ENCODE assay signal across 8 cellular contexts in the genomic region with DNA sequence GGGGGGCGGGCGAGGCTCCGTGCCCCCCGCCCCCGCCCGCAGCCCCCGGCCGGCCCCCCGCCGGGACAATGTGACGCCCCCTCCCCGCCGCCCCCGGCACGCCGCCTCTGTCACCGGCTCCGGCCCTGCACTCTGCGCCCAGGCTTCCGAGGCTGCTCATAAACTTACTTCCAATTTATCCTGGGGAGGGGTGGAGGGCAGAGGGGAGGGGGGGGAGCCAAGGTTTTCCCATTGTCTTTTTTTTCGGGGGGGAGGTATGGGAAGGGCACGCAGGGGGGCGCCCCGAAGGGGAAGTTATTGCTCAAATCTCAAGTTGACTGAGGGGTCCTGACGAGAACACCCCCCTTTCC. TPM values are rescaled to one million over a fixed set of nuclear protein-coding genes. Genes with fewer than 3 reads are reported as not detected.
DNase-seq lines count a peak whose midpoint lies in the region; ATAC-seq and TF ChIP-seq lines count a peak whose summit lies in the region.

No MANE protein-coding gene starts in this region.

- H3K4me3 Mint-ChIP-seq in activated naive CD4-positive, alpha-beta T cell treated with anti-CD3 and anti-CD28 coated beads for 36 hours = peak overlapping the region; percentile 93
- H3K4me3 Mint-ChIP-seq in activated CD8-positive, alpha-beta T cell treated with anti-CD3 and anti-CD28 coated beads, Interleukin-2, amount 10 ng/mL, durations not matched to agents 7 days and 5 days = peak overlapping the region; percentile 86

- intact Hi-C loops in activated naive CD4-positive, alpha-beta T cell treated with anti-CD3 and anti-CD28 coated beads for 36 hours (cut with micrococcal nuclease) = loop anchor here (1.0 to 10.0 kb wide), 5 partner anchors 226 to 580 kb away; partner anchors contain the start of genes ARHGAP1, ATG13, DGKZ and HARBI1
- intact Hi-C loops in Right ventricle myocardium superior (cut with DNase I) = loop anchor here (10.0 kb wide), 1 partner anchor 114 kb away; no protein-coding TSS in a partner anchor

- peak overlapping the region; percentile 95 for H3K27ac Mint-ChIP-seq in activated naive CD4-positive, alpha-beta T cell treated with anti-CD3 and anti-CD28 coated beads for 36 hours
- H3K27ac Mint-ChIP-seq in activated CD8-positive, alpha-beta T cell treated with anti-CD3 and anti-CD28 coated beads, Interleukin-2, amount 10 ng/mL, durations not matched to agents 7 days and 5 days = peak overlapping the region; percentile 91

- peaks cover 48% of the 10 kb centered on the region for H3K4me1 Mint-ChIP-seq in activated naive CD4-positive, alpha-beta T cell treated with anti-CD3 and anti-CD28 coated beads for 36 hours (ENCODE audit: low read depth)
- peaks cover 41% of the 10 kb centered on the region for H3K4me1 Mint-ChIP-seq in activated CD8-positive, alpha-beta T cell treated with anti-CD3 and anti-CD28 coated beads, Interleukin-2, amount 10 ng/mL, durations not matched to agents 7 days and 5 days (ENCODE audit: low read depth)

- no peak for TF ChIP-seq CTCF in retinal pigment epithelial cell (conservative IDR thresholded peaks at IDR 0.05; ENCODE audit: low read depth, low read length)

- peaks cover 1% of the 10 kb centered on the region for H3K36me3 Mint-ChIP-seq in activated naive CD4-positive, alpha-beta T cell treated with anti-CD3 and anti-CD28 coated beads for 36 hours (ENCODE audit: low read depth)
- H3K36me3 Mint-ChIP-seq in activated CD8-positive, alpha-beta T cell treated with anti-CD3 and anti-CD28 coated beads, Interleukin-2, amount 10 ng/mL, durations not matched to agents 7 days and 5 days (ENCODE audit: low read depth) = peaks cover 2% of the 10 kb centered on the region

- no peaks in the 10 kb centered on the region for H3K9me3 Mint-ChIP-seq in activated naive CD4-positive, alpha-beta T cell treated with anti-CD3 and anti-CD28 coated beads for 36 hours
- H3K9me3 Mint-ChIP-seq in activated CD8-positive, alpha-beta T cell treated with anti-CD3 and anti-CD28 coated beads, Interleukin-2, amount 10 ng/mL, durations not matched to agents 7 days and 5 days (ENCODE audit: insufficient read depth) = no peaks in the 10 kb centered on the region

- POLR2A ChIA-PET in activated CD8-positive, alpha-beta T cell treated with anti-CD3 and anti-CD28 coated beads, Interleukin-2, amount 10 ng/mL, durations not matched to agents 7 days and 5 days (lab: Charles Lee) = interaction anchor here (0.6 kb wide), 1 partner anchor 18 kb away, joined by 3 read pairs; no protein-coding TSS in a partner anchor

- ATAC-seq in activated CD8-positive, alpha-beta T cell treated with anti-CD3 and anti-CD28 coated beads, Interleukin-2, amount 10 ng/mL, durations not matched to agents 7 days and 5 days = no peak
- ATAC-seq in Right ventricle myocardium superior (ENCODE audit: poor library complexity) = peak; percentile 11
- ATAC-seq in GM18873 (IDR thresholded peaks at IDR 0.05; ENCODE audit: low FRiP score, unreplicated experiment) = no peak
- ATAC-seq in GM21619 (IDR thresholded peaks at IDR 0.05; ENCODE audit: unreplicated experiment) = no peak

- peak; percentile 37 for DNase-seq in activated naive CD4-positive, alpha-beta T cell treated with anti-CD3 and anti-CD28 coated beads for 36 hours
- no peak for DNase-seq in activated naive CD4-positive, alpha-beta T cell (lab: John Stamatoyannopoulos, UW)
- peak; percentile 30 for DNase-seq in activated CD8-positive, alpha-beta T cell treated with anti-CD3 and anti-CD28 coated beads, Interleukin-2, amount 10 ng/mL, durations not matched to agents 7 days and 5 days
- DNase-seq in Right ventricle myocardium superior (no peak), retinal pigment epithelial cell (ENCODE audit: low read depth) (no peak), mesenteric fat pad (ENCODE audit: low spot score) (no peak)

- CTCF ChIA-PET in activated naive CD4-positive, alpha-beta T cell treated with anti-CD3 and anti-CD28 coated beads for 36 hours (lab: Charles Lee) = no interaction called here
- CTCF ChIA-PET in activated CD8-positive, alpha-beta T cell treated with anti-CD3 and anti-CD28 coated beads, Interleukin-2, amount 10 ng/mL, durations not matched to agents 7 days and 5 days (lab: Charles Lee) = interaction anchor here (0.6 to 0.9 kb wide), 3 partner anchors 21 to 249 kb away, joined by 3 read pairs; no protein-coding TSS in a partner anchor

- H3K27me3 Mint-ChIP-seq in activated naive CD4-positive, alpha-beta T cell treated with anti-CD3 and anti-CD28 coated beads for 36 hours (ENCODE audit: low read depth) = no peaks in the 10 kb centered on the region
- no peaks in the 10 kb centered on the region for H3K27me3 Mint-ChIP-seq in activated CD8-positive, alpha-beta T cell treated with anti-CD3 and anti-CD28 coated beads, Interleukin-2, amount 10 ng/mL, durations not matched to agents 7 days and 5 days (ENCODE audit: low read depth)

- H3K4me3 ChIP-seq in retinal pigment epithelial cell (ENCODE audit: low read length) = peak overlapping the region; percentile 75

RNA-seq across cellular contexts. Expression of gene PHF21A, which starts 0.9 kb away (rescaled TPM):
- total RNA-seq in activated naive CD4-positive, alpha-beta T cell treated with anti-CD3 and anti-CD28 coated beads for 36 hours = 10 to 100 TPM; 40.4 to 42.6 TPM
- total RNA-seq in activated CD8-positive, alpha-beta T cell treated with anti-CD3 and anti-CD28 coated beads, Interleukin-2, amount 10 ng/mL, durations not matched to agents 7 days and 5 days = 10 to 100 TPM; 26.9 to 27.0 TPM
- total RNA-seq in Right ventricle myocardium superior (36.6 TPM), mesenteric fat pad (44.8 TPM)

Comparison
In these comparisons a context has a peak if more than half of its experiments do, and no peak if none do; other contexts are left out.
1. DNase-seq: peak in activated naive CD4-positive, alpha-beta T cell treated with anti-CD3 and anti-CD28 coated beads for 36 hours (single experiment) and activated CD8-positive, alpha-beta T cell treated with anti-CD3 and anti-CD28 coated beads, Interleukin-2, amount 10 ng/mL, durations not matched to agents 7 days and 5 days (single experiment); none in activated naive CD4-positive, alpha-beta T cell (0 of 4), Right ventricle myocardium superior (single experiment), retinal pigment epithelial cell (single experiment) and mesenteric fat pad (single experiment).